Comparison of ENCODE assay signal across 8 cellular contexts in genomic region chr1:211260161-211261107, GRCh38. TPM values are rescaled to one million over a fixed set of nuclear protein-coding genes. Genes with fewer than 3 reads are reported as not detected.
DNase-seq lines count a peak whose midpoint lies in the region; ATAC-seq and TF ChIP-seq lines count a peak whose summit lies in the region.

No MANE protein-coding gene starts in this region.

- H3K27me3 Mint-ChIP-seq in neural progenitor cell (ENCODE audit: insufficient read depth, low read depth), result peaks cover 5% of the 10 kb centered on the region

- peaks cover 23% of the 10 kb centered on the region for H3K4me1 Mint-ChIP-seq in neural progenitor cell

- H3K4me1 ChIP-seq in Karpas-422 (ENCODE audit: low read length) (peaks cover 14% of the 10 kb centered on the region), neural progenitor cell (peaks cover 17% of the 10 kb centered on the region), stomach smooth muscle (ENCODE audit: control insufficient read depth, insufficient read depth, low read length) (peaks cover 17% of the 10 kb centered on the region)

- H3K9ac ChIP-seq in Karpas-422 (ENCODE audit: low read length) (peak overlapping the region; percentile 100), neural progenitor cell (peak overlapping the region; percentile 40), stomach smooth muscle (ENCODE audit: low read length in 2 of 2) (peak overlapping the region; percentile 64 to 77)

- no peaks in the 10 kb centered on the region for H3K9me2 ChIP-seq in Karpas-422 (replicated peaks; ENCODE audit: insufficient read depth, low read length)

- no peaks in the 10 kb centered on the region for H4K20me1 ChIP-seq in Karpas-422 (ENCODE audit: insufficient read depth, low read depth, low read length)
- H4K20me1 ChIP-seq in neural progenitor cell (ENCODE audit: low read depth), result peaks cover 7% of the 10 kb centered on the region

- H3K4me3 ChIP-seq in Karpas-422 (ENCODE audit: low read length) (peak overlapping the region; percentile 82), foreskin fibroblast (ENCODE audit: low read depth in 1 of 2, low read length in 2 of 2) (peak overlapping the region; percentile 75 to 95), neural progenitor cell (peak overlapping the region; percentile 78), stomach smooth muscle (ENCODE audit: low read length in 2 of 2) (peak overlapping the region; percentile 90)

- H3K36me3 Mint-ChIP-seq in neural progenitor cell, result peaks cover 12% of the 10 kb centered on the region

- H3K36me3 ChIP-seq in Karpas-422 (ENCODE audit: insufficient read depth, low read length) (peaks cover 23% of the 10 kb centered on the region; the same call in 1 of the 2 replicates), neural progenitor cell (no peaks in the 10 kb centered on the region), stomach smooth muscle (ENCODE audit: control insufficient read depth in 2 of 2, insufficient read depth in 2 of 2, low read length in 2 of 2) (peaks cover 0 to 2% of the 10 kb centered on the region in 2 donors)

- peak overlapping the region; percentile 88 for H3K4me3 Mint-ChIP-seq in neural progenitor cell

- TF ChIP-seq CTCF in foreskin fibroblast (IDR thresholded peaks at IDR 0.05; ENCODE audit: low read depth, low read length), result no peak
- TF ChIP-seq CTCF in neural progenitor cell (IDR thresholded peaks at IDR 0.05), result no peak

- H3K27ac Mint-ChIP-seq in neural progenitor cell, result peak overlapping the region; percentile 52

- no peaks in the 10 kb centered on the region for H3K9me3 ChIP-seq in Karpas-422 (ENCODE audit: low read length)
- H3K9me3 ChIP-seq in neural progenitor cell (ENCODE audit: low read depth), result no peaks in the 10 kb centered on the region
- no peaks in the 10 kb centered on the region for H3K9me3 ChIP-seq in stomach smooth muscle (ENCODE audit: control insufficient read depth in 2 of 2, low read length in 2 of 2)

- H3K27me3 ChIP-seq in Karpas-422 (ENCODE audit: low read length) (no peaks in the 10 kb centered on the region), neural progenitor cell (no peaks in the 10 kb centered on the region), stomach smooth muscle (ENCODE audit: control insufficient read depth in 1 of 2, insufficient read depth in 2 of 2, low read length in 2 of 2) (no peaks in the 10 kb centered on the region)

- peaks cover 47% of the 10 kb centered on the region for H3F3A ChIP-seq in neural progenitor cell (ENCODE audit: low read depth)

- peak; percentile 32 for ATAC-seq in GM21737 (IDR thresholded peaks at IDR 0.05; ENCODE audit: unreplicated experiment)

- H3K27ac ChIP-seq in Karpas-422 (ENCODE audit: low read length) (peak overlapping the region; percentile 94), neural progenitor cell (peak overlapping the region; percentile 54), stomach smooth muscle (ENCODE audit: low read length) (peak overlapping the region; percentile 79)

- peak overlapping the region; percentile 65; the same call in 1 of the 2 replicates for H2AFZ ChIP-seq in Karpas-422 (ENCODE audit: low read length)
- peak overlapping the region; percentile 14 for H2AFZ ChIP-seq in neural progenitor cell (replicated peaks)

- no peaks in the 10 kb centered on the region for H3K9me3 Mint-ChIP-seq in neural progenitor cell

- H3K4me2 ChIP-seq in Karpas-422 (ENCODE audit: low read depth, low read length, poor library complexity, severe bottlenecking) (peak overlapping the region; percentile 75), neural progenitor cell (peak overlapping the region; percentile 93)

- peaks cover 57% of the 10 kb centered on the region for H3K79me2 ChIP-seq in Karpas-422 (ENCODE audit: low read length)
- peaks cover 62% of the 10 kb centered on the region for H3K79me2 ChIP-seq in neural progenitor cell (ENCODE audit: low read depth)

- peak; percentile 83 for DNase-seq in Daoy (ENCODE audit: low read depth)
- peak; percentile 86 for DNase-seq in Karpas-422
- DNase-seq in SIG-M5 (lab: John Stamatoyannopoulos, UW), result peak; percentile 30
- DNase-seq in activated gamma-delta T cell treated with Interleukin-2 at 50 U/mL for 16 hours, result peak; percentile 48
- peak; percentile 49 to 85 for DNase-seq in foreskin fibroblast
- DNase-seq in neural progenitor cell (ENCODE audit: low spot score), result peak; percentile 81

RNA-seq across cellular contexts. Expression of gene RCOR3, which starts 1.3 kb away (rescaled TPM):
- 8.1 and 24.0 TPM in 2 replicates for total RNA-seq in Daoy (2014; rRNA removed; shearing (Covaris generic))
- 43.0 TPM in 2 replicates for total RNA-seq in Karpas-422 (2014; rRNA removed; shearing (Covaris generic); ENCODE audit: low replicate concordance)
- total RNA-seq in neural progenitor cell (ENCODE audit: low replicate concordance), result 31.3 and 44.8 TPM in 2 replicates

Comparison
In these comparisons a context has a peak if more than half of its experiments do, and no peak if none do; other contexts are left out.
1. Peak in every context shown above with its lines: DNase-seq, ATAC-seq, H3K4me3 ChIP-seq and H3K27ac ChIP-seq.
2. DNase-seq: peak in every context shown above with its lines; median percentile 86 in Karpas-422; 83 in Daoy; 81 in neural progenitor cell; 67 in foreskin fibroblast; 48 in activated gamma-delta T cell treated with Interleukin-2 at 50 U/mL for 16 hours; 30 in SIG-M5.
3. H3K9ac ChIP-seq: peak in every context shown above with its lines; median percentile 100 in Karpas-422; 70 in stomach smooth muscle; 40 in neural progenitor cell.